16 cellular contexts compared by ENCODE assay signal in genomic region chrX:17967888-17968287, GRCh38.
A peak's percentile ranks its signal among the peaks of the same experiment; 100 is the strongest.
DNase-seq lines count a peak whose midpoint lies in the region; ATAC-seq and TF ChIP-seq lines count a peak whose summit lies in the region.
"Had no signal": no experiment of that assay in that cellular context is flagged by ENCODE, and none has a peak within 500 bp of the region (broad histone marks: within the 10 kb centered on the region; RNA-seq: fewer than 3 reads in every experiment).

No MANE protein-coding gene starts in this region.

- no peaks in the 10 kb centered on the region for H3K9me3 Mint-ChIP-seq in T-cell
- H3K9me3 Mint-ChIP-seq: activated naive CD8-positive, alpha-beta T cell treated with anti-CD3 and anti-CD28 coated beads, Interleukin-2, amount 10 ng/mL, durations not matched to agents 7 days and 5 days had no signal

- intact Hi-C loops in stomach (cut with DNase I; ENCODE audit: low total_unique reads) = no loop called here
- intact Hi-C loops in heart left ventricle (cut with DNase I) = no loop called here

- TF ChIP-seq POLR2A in stomach (IDR thresholded peaks at IDR 0.05) (no peak), heart left ventricle (IDR thresholded peaks at IDR 0.05) (no peak)

- H3K9me3 ChIP-seq in endocrine pancreas (ENCODE audit: control insufficient read depth, low read length) = no peaks in the 10 kb centered on the region
- no peaks in the 10 kb centered on the region for H3K9me3 ChIP-seq in stomach
- H3K9me3 ChIP-seq in heart left ventricle = no peaks in the 10 kb centered on the region
- H3K9me3 ChIP-seq: Peyer's patch had no signal

- CTCF ChIA-PET in T-cell (lab: Charles Lee) = no interaction called here

- TF ChIP-seq EP300 in stomach (IDR thresholded peaks at IDR 0.05) = no peak

- H3K36me3 Mint-ChIP-seq in T-cell = no peaks in the 10 kb centered on the region
- H3K36me3 Mint-ChIP-seq: activated naive CD8-positive, alpha-beta T cell treated with anti-CD3 and anti-CD28 coated beads, Interleukin-2, amount 10 ng/mL, durations not matched to agents 7 days and 5 days had no signal

- peak overlapping the region; percentile 47 for H3K4me3 ChIP-seq in endocrine pancreas (ENCODE audit: control insufficient read depth, insufficient read depth, low read length)
- no peak overlapping the region for H3K4me3 ChIP-seq in stomach
- H3K4me3 ChIP-seq in heart left ventricle = no peak overlapping the region
- H3K4me3 ChIP-seq: Peyer's patch had no signal

- peaks cover 0 to 7% of the 10 kb centered on the region in 2 donors for H3K27me3 Mint-ChIP-seq in T-cell
- H3K27me3 Mint-ChIP-seq: B cell had no signal

- TF ChIP-seq CTCF in stomach (IDR thresholded peaks at IDR 0.05) (no peak), heart left ventricle (IDR thresholded peaks at IDR 0.05) (no peak)

- POLR2A ChIA-PET in T-cell (lab: Charles Lee) = no interaction called here

- no peak overlapping the region for H3K9ac ChIP-seq in endocrine pancreas (ENCODE audit: control insufficient read depth, insufficient read depth, low read length)
- H3K9ac ChIP-seq: parathyroid adenoma had no signal

- H3K4me3 Mint-ChIP-seq in T-cell = no peak overlapping the region
- H3K4me3 Mint-ChIP-seq: activated naive CD8-positive, alpha-beta T cell treated with anti-CD3 and anti-CD28 coated beads, Interleukin-2, amount 10 ng/mL, durations not matched to agents 7 days and 5 days; B cell had no signal

- ATAC-seq in T-cell (replicated peaks in 1 of 4) (no peak), heart left ventricle (no peak)

- H3K27ac ChIP-seq in stomach = no peak overlapping the region
- H3K27ac ChIP-seq in heart left ventricle = no peak overlapping the region
- H3K27ac ChIP-seq: parathyroid adenoma, Peyer's patch had no signal

- H3K4me1 ChIP-seq in endocrine pancreas (ENCODE audit: control insufficient read depth, insufficient read depth, low read length) (peaks cover 6% of the 10 kb centered on the region), stomach (no peaks in the 10 kb centered on the region), heart left ventricle (no peaks in the 10 kb centered on the region)
- H3K4me1 ChIP-seq: parathyroid adenoma, Peyer's patch had no signal

- no peaks in the 10 kb centered on the region for H3K4me1 Mint-ChIP-seq in T-cell
- H3K4me1 Mint-ChIP-seq: activated naive CD8-positive, alpha-beta T cell treated with anti-CD3 and anti-CD28 coated beads, Interleukin-2, amount 10 ng/mL, durations not matched to agents 7 days and 5 days; B cell had no signal

- DNase-seq in NCI-H1105 treated with DMSO at 0.1 percent for 48 hours (lab: John Stamatoyannopoulos, UW) = peak; percentile 89
- DNase-seq in NCI-H2196 treated with DMSO at 0.1 percent for 48 hours (lab: John Stamatoyannopoulos, UW; ENCODE audit: unreplicated experiment) = peak; percentile 1
- peak; percentile 27 for DNase-seq in stomach
- no peak for DNase-seq in SW 1271 (lab: John Stamatoyannopoulos, UW)
- no peak for DNase-seq in T-cell
- DNase-seq in heart left ventricle = no peak
- DNase-seq: activated CD4-positive, CD25-positive, alpha-beta regulatory T cell treated with anti-CD3 and anti-CD28 coated beads, Interleukin-2, amount 50 U/mL, for 72 hours; activated naive CD8-positive, alpha-beta T cell treated with anti-CD3 and anti-CD28 coated beads, Interleukin-2, amount 10 ng/mL, durations not matched to agents 7 days and 5 days; DND-41; HCEC 1CT; IMR-90; kidney glomerular epithelial cell; Peyer's patch had no signal

- 33 to 59% (median 42%) methylated on average over 3 of the region's 3 CpGs for WGBS in stomach, 5 donors
- 53 to 72% (median 62%) methylated on average over 3 of the region's 3 CpGs for WGBS in heart left ventricle, 4 donors

- H3K27me3 ChIP-seq in endocrine pancreas (ENCODE audit: control insufficient read depth, insufficient read depth, low read length) = no peaks in the 10 kb centered on the region
- no peaks in the 10 kb centered on the region for H3K27me3 ChIP-seq in stomach
- peaks cover 0 to 17% (median 0%) of the 10 kb centered on the region in 9 donors for H3K27me3 ChIP-seq in heart left ventricle
- H3K27me3 ChIP-seq: Peyer's patch had no signal

- no peak overlapping the region for H3K27ac Mint-ChIP-seq in T-cell
- H3K27ac Mint-ChIP-seq: activated naive CD8-positive, alpha-beta T cell treated with anti-CD3 and anti-CD28 coated beads, Interleukin-2, amount 10 ng/mL, durations not matched to agents 7 days and 5 days; B cell had no signal

- H3K36me3 ChIP-seq in endocrine pancreas (ENCODE audit: control insufficient read depth, insufficient read depth, low read length) (no peaks in the 10 kb centered on the region), stomach (no peaks in the 10 kb centered on the region), heart left ventricle (no peaks in the 10 kb centered on the region)
- H3K36me3 ChIP-seq: Peyer's patch had no signal

Comparison
In these comparisons a context has a peak if more than half of its experiments do, and no peak if none do; other contexts are left out.
1. DNase-seq: peak in NCI-H1105 treated with DMSO at 0.1 percent for 48 hours (single experiment), NCI-H2196 treated with DMSO at 0.1 percent for 48 hours (single experiment) and stomach (single experiment); none in SW 1271 (0 of 2), T-cell (0 of 34) and heart left ventricle (0 of 5).